ENCODE assay signal across 8 cellular contexts in the genomic region with DNA sequence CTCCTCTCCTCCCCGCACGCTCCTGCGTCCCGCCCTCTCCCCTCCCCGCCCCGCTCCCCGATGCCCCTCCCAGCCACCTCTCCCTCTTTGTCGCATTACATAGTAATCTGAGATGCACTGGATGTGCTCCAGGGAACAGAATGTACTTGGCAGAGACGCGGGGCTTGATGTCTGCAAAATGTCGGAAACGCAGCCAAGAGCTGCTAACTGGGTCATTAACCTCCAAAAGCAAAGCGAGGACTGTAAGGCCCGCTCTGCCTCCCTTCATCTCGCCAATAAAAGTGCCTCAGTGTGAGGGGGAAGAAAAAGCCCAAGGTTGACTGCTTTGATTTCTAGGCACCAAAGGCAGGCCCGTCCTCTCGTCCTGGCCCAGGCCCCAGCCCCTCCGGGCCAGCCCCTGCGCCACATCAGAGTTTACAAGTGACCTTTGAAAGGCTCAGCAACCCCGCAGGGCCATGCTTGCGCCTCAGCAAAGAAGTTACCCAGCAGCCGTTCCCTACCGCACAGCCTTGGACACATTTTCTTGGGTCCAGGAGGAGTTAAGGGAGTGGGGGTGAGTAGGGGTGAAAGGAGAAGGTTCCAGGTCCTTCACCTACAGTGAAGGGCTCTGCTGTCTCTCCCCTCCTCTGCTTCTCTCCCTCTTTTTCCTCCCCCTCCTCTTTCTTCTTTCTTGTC.
A peak's percentile ranks its signal among the peaks of the same experiment; 100 is the strongest.
DNase-seq lines count a peak whose midpoint lies in the region; ATAC-seq lines count a peak whose summit lies in the region.

No MANE protein-coding gene starts in this region.

- H3K27ac Mint-ChIP-seq in activated T-helper 1 cell treated with anti-CD3 and anti-CD28 coated beads, Interleukin-12 subunit alpha, Interleukin-12 subunit beta, Interleukin-2, Interleukin-4 antibody, amounts not matched to agents 30 ng/mL and 10 ng/mL and 1 ng/mL, durations not matched to agents 14 hours and 24 hours and 36 hours: no peak overlapping the region

- no peaks in the 10 kb centered on the region for H3K9me3 Mint-ChIP-seq in activated T-helper 1 cell treated with anti-CD3 and anti-CD28 coated beads, Interleukin-12 subunit alpha, Interleukin-12 subunit beta, Interleukin-2, Interleukin-4 antibody, amounts not matched to agents 30 ng/mL and 10 ng/mL and 1 ng/mL, durations not matched to agents 14 hours and 24 hours and 36 hours

- H3K36me3 Mint-ChIP-seq in activated T-helper 1 cell treated with anti-CD3 and anti-CD28 coated beads, Interleukin-12 subunit alpha, Interleukin-12 subunit beta, Interleukin-2, Interleukin-4 antibody, amounts not matched to agents 30 ng/mL and 10 ng/mL and 1 ng/mL, durations not matched to agents 14 hours and 24 hours and 36 hours (ENCODE audit: low read depth): no peaks in the 10 kb centered on the region

- no peak for ATAC-seq in GM18909 (IDR thresholded peaks at IDR 0.05; ENCODE audit: poor library complexity, unreplicated experiment)
- ATAC-seq in GM21529 (IDR thresholded peaks at IDR 0.05; ENCODE audit: unreplicated experiment): no peak

- no peaks in the 10 kb centered on the region for H3K36me3 ChIP-seq in adipocyte (ENCODE audit: control insufficient read depth, insufficient read depth, low read length, severe bottlenecking)

- peaks cover 4% of the 10 kb centered on the region for H3K27me3 Mint-ChIP-seq in activated T-helper 1 cell treated with anti-CD3 and anti-CD28 coated beads, Interleukin-12 subunit alpha, Interleukin-12 subunit beta, Interleukin-2, Interleukin-4 antibody, amounts not matched to agents 30 ng/mL and 10 ng/mL and 1 ng/mL, durations not matched to agents 14 hours and 24 hours and 36 hours (ENCODE audit: insufficient read depth)

- DNase-seq in D341Med (ENCODE audit: low spot score) (peak; percentile 81), NCI-H1694 treated with DMSO at 0.1 percent for 48 hours (lab: John Stamatoyannopoulos, UW) (peak; percentile 97), adipocyte (ENCODE audit: low read depth) (peak; percentile 98), cardiac septum (ENCODE audit: low spot score) (peak; percentile 93), pons (ENCODE audit: low spot score) (peak; percentile 92)
- no peak for DNase-seq in activated T-helper 1 cell treated with anti-CD3 and anti-CD28 coated beads, Interleukin-12 subunit alpha, Interleukin-12 subunit beta, Interleukin-2, Interleukin-4 antibody, amounts not matched to agents 30 ng/mL and 10 ng/mL and 1 ng/mL, durations not matched to agents 14 hours and 24 hours and 36 hours (ENCODE audit: low spot score)

- no peaks in the 10 kb centered on the region for H3K9me3 ChIP-seq in adipocyte (ENCODE audit: control insufficient read depth, low read length)

- H3K27me3 ChIP-seq in adipocyte (replicated peaks; ENCODE audit: control insufficient read depth, insufficient read depth, low read length): no peaks in the 10 kb centered on the region

- H3K4me3 ChIP-seq in adipocyte (ENCODE audit: low read length): peak overlapping the region; percentile 81

- H3K4me1 ChIP-seq in adipocyte (ENCODE audit: control insufficient read depth, insufficient read depth, low read length): peaks cover 80% of the 10 kb centered on the region

- intact Hi-C loops in cardiac septum (cut with DNase I): loop anchor here (2.0 to 5.0 kb wide), 5 partner anchors 166 to 1207 kb away; a partner anchor contains a TSS
- intact Hi-C loops in activated T-helper 1 cell treated with anti-CD3 and anti-CD28 coated beads, Interleukin-12 subunit alpha, Interleukin-12 subunit beta, Interleukin-2, Interleukin-4 antibody, amounts not matched to agents 30 ng/mL and 10 ng/mL and 1 ng/mL, durations not matched to agents 14 hours and 24 hours and 36 hours (cut with micrococcal nuclease): loop anchor here (1.0 kb wide), 1 partner anchor 195 kb away; no protein-coding TSS in a partner anchor

- peaks cover 31% of the 10 kb centered on the region for H3K4me1 Mint-ChIP-seq in activated T-helper 1 cell treated with anti-CD3 and anti-CD28 coated beads, Interleukin-12 subunit alpha, Interleukin-12 subunit beta, Interleukin-2, Interleukin-4 antibody, amounts not matched to agents 30 ng/mL and 10 ng/mL and 1 ng/mL, durations not matched to agents 14 hours and 24 hours and 36 hours (ENCODE audit: low read depth)

- no peak overlapping the region for H3K4me3 Mint-ChIP-seq in activated T-helper 1 cell treated with anti-CD3 and anti-CD28 coated beads, Interleukin-12 subunit alpha, Interleukin-12 subunit beta, Interleukin-2, Interleukin-4 antibody, amounts not matched to agents 30 ng/mL and 10 ng/mL and 1 ng/mL, durations not matched to agents 14 hours and 24 hours and 36 hours

- H3K9ac ChIP-seq in adipocyte (ENCODE audit: low read length): peak overlapping the region; percentile 96
